In the genomic region with DNA sequence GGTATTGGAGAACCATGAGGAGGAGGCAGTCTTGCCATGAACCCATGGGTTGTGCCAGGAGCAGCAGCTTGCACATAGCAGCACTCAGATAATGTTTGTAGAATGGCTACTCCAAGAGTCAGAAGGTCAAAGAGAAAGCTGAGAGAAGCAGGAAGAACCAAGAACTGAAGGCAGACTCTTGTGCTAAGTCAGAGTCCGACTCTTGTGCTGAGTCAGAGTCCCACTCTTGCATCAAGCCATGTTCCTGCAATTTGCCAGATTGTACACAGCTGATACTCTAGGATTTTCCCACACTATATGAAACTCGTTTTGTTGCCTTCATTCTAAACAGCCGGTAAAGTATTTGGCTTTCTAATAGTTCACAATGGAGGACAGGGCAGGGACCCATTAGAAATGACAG, we compare ENCODE assay signal across 9 cellular contexts. TPM values are rescaled to one million over a fixed set of nuclear protein-coding genes. Genes with fewer than 3 reads are reported as not detected.
DNase-seq lines count a peak whose midpoint lies in the region; ATAC-seq and TF ChIP-seq lines count a peak whose summit lies in the region.
"Had no signal": no experiment of that assay in that cellular context is flagged by ENCODE, and none has a peak within 500 bp of the region (broad histone marks: within the 10 kb centered on the region; RNA-seq: fewer than 3 reads in every experiment).

No MANE protein-coding gene starts in this region.

- H4K20me1 ChIP-seq in fibroblast of lung (ENCODE audit: control insufficient read depth, extremely low read depth, insufficient read depth, low read length): no peaks in the 10 kb centered on the region

- no peaks in the 10 kb centered on the region for H3K9me3 ChIP-seq in fibroblast of lung (ENCODE audit: control insufficient read depth, insufficient read depth, low read depth, low read length)
- H3K9me3 ChIP-seq in SJCRH30 (replicated peaks): no peaks in the 10 kb centered on the region
- H3K9me3 ChIP-seq: uterus had no signal

- H3K27me3 ChIP-seq in fibroblast of lung (ENCODE audit: control insufficient read depth, insufficient read depth, low read length): peaks cover 21% of the 10 kb centered on the region
- no peaks in the 10 kb centered on the region for H3K27me3 ChIP-seq in SJCRH30
- H3K27me3 ChIP-seq: uterus had no signal

- no peak overlapping the region for H3K27ac ChIP-seq in fibroblast of lung (ENCODE audit: insufficient read depth, low read length)
- H3K27ac ChIP-seq in SJCRH30: no peak overlapping the region
- H3K27ac ChIP-seq: uterus had no signal

- H3K79me2 ChIP-seq in fibroblast of lung (ENCODE audit: control insufficient read depth, insufficient read depth, low read length): no peaks in the 10 kb centered on the region

- DNase-seq in GM12864 (ENCODE audit: low read depth) (peak; percentile 24), RKO (ENCODE audit: low spot score) (peak; percentile 23), fibroblast of lung (ENCODE audit: low read depth in 2 of 2) (peak; percentile 27 to 97), skeletal muscle cell (ENCODE audit: low read depth) (peak; percentile 57), iPS-NIHi7 (ENCODE audit: extremely low spot score) (no peak), foreskin melanocyte (no peak), SJCRH30 (no peak)
- DNase-seq: uterus had no signal

- TF ChIP-seq CTCF in GM12864 (IDR thresholded peaks at IDR 0.05; ENCODE audit: low read depth, low read length, missing control alignments) (no peak), fibroblast of lung (conservative IDR thresholded peaks at IDR 0.05 in 1 of 2, IDR thresholded peaks at IDR 0.05 in 1 of 2; ENCODE audit: low read depth in 1 of 2, low read length in 2 of 2) (no peak)

- peaks cover 2% of the 10 kb centered on the region for H3K4me1 ChIP-seq in fibroblast of lung (ENCODE audit: control insufficient read depth, extremely low read depth, insufficient read depth, low read length)
- H3K4me1 ChIP-seq in SJCRH30: peaks cover 31% of the 10 kb centered on the region
- H3K4me1 ChIP-seq: uterus had no signal

- no peak overlapping the region for H3K4me2 ChIP-seq in fibroblast of lung (ENCODE audit: extremely low read depth, insufficient read depth, low read length)

- ATAC-seq in HG03196 (IDR thresholded peaks at IDR 0.05; ENCODE audit: unreplicated experiment): no peak

- H3K4me3 ChIP-seq in GM12864 (ENCODE audit: low read depth, low read length): no peak overlapping the region
- no peak overlapping the region for H3K4me3 ChIP-seq in fibroblast of lung (replicated peaks in 1 of 4; ENCODE audit: control extremely low read depth in 1 of 4, insufficient read depth in 1 of 4, low read depth in 3 of 4, low read length in 4 of 4)
- H3K4me3 ChIP-seq in skeletal muscle cell (ENCODE audit: low read depth, low read length): no peak overlapping the region
- no peak overlapping the region for H3K4me3 ChIP-seq in SJCRH30
- H3K4me3 ChIP-seq: uterus had no signal

- H3K36me3 ChIP-seq in fibroblast of lung (ENCODE audit: control insufficient read depth, insufficient read depth, low read length) (no peaks in the 10 kb centered on the region), SJCRH30 (no peaks in the 10 kb centered on the region)
- H3K36me3 ChIP-seq: uterus had no signal

- H2AFZ ChIP-seq in fibroblast of lung (ENCODE audit: low read length): no peak overlapping the region

- no peak overlapping the region for H3K9ac ChIP-seq in fibroblast of lung (ENCODE audit: insufficient read depth, low read length)

RNA-seq across cellular contexts. Expression of a gene that starts 26.2 kb away (rescaled TPM):
- 482 and 522 TPM in 2 replicates for total RNA-seq in fibroblast of lung
- 148 and 190 TPM in 2 replicates for polyA plus RNA-seq in fibroblast of lung
- 141 and 176 TPM in 2 replicates for polyA plus RNA-seq in fibroblast of lung (2012)
- 86.7 and 245 TPM in 2 replicates for polyA minus RNA-seq in fibroblast of lung (ENCODE audit: low replicate concordance)
- 368 and 385 TPM in 2 replicates for total RNA-seq in SJCRH30 (2014; rRNA removed; shearing (Covaris generic))

RNA-seq across cellular contexts. Expression of a gene that starts 58.4 kb away (rescaled TPM):
- 117 and 118 TPM in 2 replicates for total RNA-seq in fibroblast of lung
- polyA plus RNA-seq in fibroblast of lung: 94.0 and 103 TPM in 2 replicates
- 83.5 and 97.2 TPM in 2 replicates for polyA plus RNA-seq in fibroblast of lung (2012)
- polyA minus RNA-seq in fibroblast of lung (ENCODE audit: low replicate concordance): 9.8 and 13.2 TPM in 2 replicates
- 128 and 140 TPM in 2 replicates for total RNA-seq in SJCRH30 (2014; rRNA removed; shearing (Covaris generic))

Comparison
In these comparisons a context has a peak if more than half of its experiments do, and no peak if none do; other contexts are left out.
1. DNase-seq: peak in GM12864 (single experiment), RKO (single experiment), fibroblast of lung (2 of 2) and skeletal muscle cell (single experiment); none in iPS-NIHi7 (single experiment), foreskin melanocyte (single experiment) and SJCRH30 (0 of 2).